Comparison of ENCODE assay signal across 15 cellular contexts in genomic region chr20:17878912-17879602, GRCh38.
DNase-seq lines count a peak whose midpoint lies in the region; ATAC-seq, FAIRE-seq and TF ChIP-seq lines count a peak whose summit lies in the region.
"Had no signal": no experiment of that assay in that cellular context is flagged by ENCODE, and none has a peak within 500 bp of the region (broad histone marks: within the 10 kb centered on the region; RNA-seq: fewer than 3 reads in every experiment).

No MANE protein-coding gene starts in this region.

- no peak for TF ChIP-seq POLR2A in GM12891 (IDR thresholded peaks at IDR 0.05; ENCODE audit: low read depth, low read length)

- ATAC-seq in HG03354 (IDR thresholded peaks at IDR 0.05; ENCODE audit: poor library complexity, severe bottlenecking, unreplicated experiment), result peak; percentile 51
- ATAC-seq: CD8-positive, alpha-beta T cell; right cardiac atrium had no signal

- POLR2A ChIA-PET in BJ (lab: Charles Lee), result no interaction called here

- TF ChIP-seq CTCF in BJ (IDR thresholded peaks at IDR 0.05; ENCODE audit: insufficient read depth, low read depth, low read length), result peak; percentile 25; the same call in 1 of the 2 replicates
- TF ChIP-seq CTCF in choroid plexus epithelial cell (conservative IDR thresholded peaks at IDR 0.05; ENCODE audit: low read depth, low read length), result peak; percentile 19
- TF ChIP-seq CTCF in tibial artery (IDR thresholded peaks at IDR 0.05), result no peak

- CTCF ChIA-PET in BJ (lab: Yijun Ruan, JAX), result no interaction called here

- intact Hi-C loops in tibial artery (cut with DNase I; ENCODE audit: low total_unique reads), result no loop called here

- H3K27me3 ChIP-seq in BJ (ENCODE audit: control insufficient read depth, insufficient read depth, low read length) (no peaks in the 10 kb centered on the region), tibial artery (no peaks in the 10 kb centered on the region)

- H3K36me3 ChIP-seq in BJ (ENCODE audit: control insufficient read depth, insufficient read depth, low read length), result no peaks in the 10 kb centered on the region
- H3K36me3 ChIP-seq in tibial artery, result no peaks in the 10 kb centered on the region

- H3K9me3 ChIP-seq in tibial artery, result no peaks in the 10 kb centered on the region

- H3K27ac ChIP-seq in tibial artery, result no peak overlapping the region
- H3K27ac ChIP-seq: dorsolateral prefrontal cortex, KMS-11 had no signal

- DNase-seq in BJ (ENCODE audit: low read depth), result no peak
- DNase-seq in GM12891 (ENCODE audit: insufficient read length, low spot score), result no peak
- DNase-seq in choroid plexus epithelial cell (ENCODE audit: low read depth), result no peak
- no peak for DNase-seq in GM03348 (ENCODE audit: low spot score)
- no peak for DNase-seq in tibial artery
- no peak for DNase-seq in central memory CD4-positive, alpha-beta T cell
- no peak for DNase-seq in SIG-M5 (lab: John Stamatoyannopoulos, UW)
- DNase-seq: CD8-positive, alpha-beta T cell; dorsolateral prefrontal cortex; NCI-H345; right cardiac atrium had no signal

- H3K4me3 ChIP-seq in BJ (ENCODE audit: low read depth, low read length) (no peak overlapping the region), choroid plexus epithelial cell (ENCODE audit: low read depth, low read length) (no peak overlapping the region), tibial artery (no peak overlapping the region)
- H3K4me3 ChIP-seq: dorsolateral prefrontal cortex had no signal

- H3K4me1 ChIP-seq in tibial artery, result peaks cover 3 to 33% (median 23%) of the 10 kb centered on the region in 4 donors

- peak; percentile 43 for FAIRE-seq in GM12891 (lab: Jason Lieb, UNC)
- FAIRE-seq: frontal cortex, keratinocyte had no signal

TF ChIP-seq in GM12891, 5 proteins besides CTCF, POLR2A, EP300 and RAD21:
- TF ChIP-seq SPI1 (IDR thresholded peaks at IDR 0.05; ENCODE audit: low read depth, low read length) (peak; percentile 80), POLR2AphosphoS5 (IDR thresholded peaks at IDR 0.05; ENCODE audit: low read depth, low read length) (no peak)

Comparison
In these comparisons a context has a peak if more than half of its experiments do, and no peak if none do; other contexts are left out.
1. CTCF ChIP-seq: peak in BJ (single experiment) and choroid plexus epithelial cell (single experiment); none in tibial artery (0 of 2).